Comparison of ENCODE assay signal across 1 cellular context in genomic region chr2:219388845-219389156, GRCh38.
TF ChIP-seq lines count a peak whose summit lies in the region.

No MANE protein-coding gene starts in this region.

TF ChIP-seq in HepG2, 621 proteins besides CTCF, POLR2A, EP300 and RAD21 (continued from another document):
- TF ChIP-seq TEF (CRISPR knock-in tag; IDR thresholded peaks at IDR 0.05) (no peak), MTA1 (CRISPR knock-in tag; IDR thresholded peaks at IDR 0.05; ENCODE audit: borderline replicate concordance) (no peak), GABPB1 (CRISPR knock-in tag; IDR thresholded peaks at IDR 0.05) (no peak), SP5 (CRISPR knock-in tag; IDR thresholded peaks at IDR 0.05; ENCODE audit: borderline replicate concordance, low read depth) (no peak), SMAD1 (CRISPR knock-in tag; IDR thresholded peaks at IDR 0.05; ENCODE audit: borderline replicate concordance, low read depth) (no peak), MLX (CRISPR knock-in tag; IDR thresholded peaks at IDR 0.05) (no peak), ZNF660 (CRISPR knock-in tag; IDR thresholded peaks at IDR 0.05; ENCODE audit: borderline replicate concordance, low read depth) (no peak), KLF6 (CRISPR knock-in tag; IDR thresholded peaks at IDR 0.05) (no peak), CC2D1A (CRISPR knock-in tag; IDR thresholded peaks at IDR 0.05) (no peak), HIC2 (CRISPR knock-in tag; IDR thresholded peaks at IDR 0.05; ENCODE audit: low read depth) (no peak), ZNF75D (CRISPR knock-in tag; IDR thresholded peaks at IDR 0.05; ENCODE audit: borderline replicate concordance) (no peak), NR2F6 (IDR thresholded peaks at IDR 0.05) (no peak), NR2F6 (CRISPR knock-in tag; IDR thresholded peaks at IDR 0.05) (no peak), ZNF549 (CRISPR knock-in tag; IDR thresholded peaks at IDR 0.05) (no peak), BORCS8-MEF2B (CRISPR knock-in tag; IDR thresholded peaks at IDR 0.05) (no peak), ZBTB42 (CRISPR knock-in tag; IDR thresholded peaks at IDR 0.05) (no peak), ZNF768 (CRISPR knock-in tag; IDR thresholded peaks at IDR 0.05) (no peak), FOXP1 (IDR thresholded peaks at IDR 0.05) (no peak), FOXP1 (CRISPR knock-in tag; IDR thresholded peaks at IDR 0.05) (no peak), NPAS2 (CRISPR knock-in tag; IDR thresholded peaks at IDR 0.05; ENCODE audit: borderline replicate concordance) (no peak), IKZF5 (CRISPR knock-in tag; IDR thresholded peaks at IDR 0.05) (no peak), KAT2B (IDR thresholded peaks at IDR 0.05; ENCODE audit: borderline replicate concordance, low read depth, low read length) (no peak), HMG20A (CRISPR knock-in tag; IDR thresholded peaks at IDR 0.05; ENCODE audit: borderline replicate concordance) (0 out of 2 replicates have a peak, but pooled peaks have one; percentile 10), TEAD3 (CRISPR knock-in tag; optimal IDR thresholded peaks at IDR 0.05; ENCODE audit: borderline replicate concordance) (peak; percentile 35), PTBP1 (IDR thresholded peaks at IDR 0.05; ENCODE audit: low read depth, low read length, poor library complexity, severe bottlenecking) (no peak)
